In genomic region chr9:89328064-89328463, GRCh38 we compare ENCODE assay signal across 23 cellular contexts. TPM values are rescaled to one million over a fixed set of nuclear protein-coding genes. Genes with fewer than 3 reads are reported as not detected.
DNase-seq lines count a peak whose midpoint lies in the region; ATAC-seq, FAIRE-seq and TF ChIP-seq lines count a peak whose summit lies in the region.
"Had no signal": no experiment of that assay in that cellular context is flagged by ENCODE, and none has a peak within 500 bp of the region (broad histone marks: within the 10 kb centered on the region; RNA-seq: fewer than 3 reads in every experiment).

No MANE protein-coding gene starts in this region.

- no peak overlapping the region for H3K4me2 ChIP-seq in endothelial cell of umbilical vein (ENCODE audit: insufficient read depth, low read length)
- H3K4me2 ChIP-seq: GM23338 had no signal

- H4K20me1 ChIP-seq in endothelial cell of umbilical vein (replicated peaks; ENCODE audit: control insufficient read depth, extremely low read depth, insufficient read depth, low read length): no peaks in the 10 kb centered on the region

- no peak for TF ChIP-seq CTCF in Panc1 (IDR thresholded peaks at IDR 0.05)
- no peak for TF ChIP-seq CTCF in endothelial cell of umbilical vein (IDR thresholded peaks at IDR 0.05; ENCODE audit: extremely low read depth in 1 of 2, insufficient read depth in 1 of 2, low read depth in 1 of 2, low read length in 2 of 2)
- TF ChIP-seq CTCF in lower leg skin (IDR thresholded peaks at IDR 0.05): no peak

- 0 out of 2 replicates have a peak, but pooled peaks have one; percentile 34 for ATAC-seq in Panc1
- ATAC-seq: GM23338, HCT116, Right ventricle myocardium inferior had no signal

- FAIRE-seq in endothelial cell of umbilical vein (lab: Jason Lieb, UNC): no peak
- FAIRE-seq: GM12891, HTR-8/SVneo, RCC 7860 had no signal

- H3K27ac ChIP-seq in Panc1 (ENCODE audit: low read length): no peak overlapping the region
- peak overlapping the region; percentile 21 for H3K27ac ChIP-seq in endothelial cell of umbilical vein (ENCODE audit: insufficient read depth, low read depth, low read length)
- H3K27ac ChIP-seq: SJSA1 had no signal

- POLR2A ChIA-PET in Panc1 (lab: Charles Lee): no interaction called here
- POLR2A ChIA-PET in endothelial cell of umbilical vein (lab: Charles Lee): no interaction called here

- dilution Hi-C loops in endothelial cell of umbilical vein (cut with MboI; ENCODE audit: extremely low pct_ligation_motif_present, low sequenced_read_pairs): no loop called here

- H3K36me3 ChIP-seq in Panc1 (ENCODE audit: control insufficient read depth, insufficient read depth, low read length): peaks cover 3% of the 10 kb centered on the region; the same call in 1 of the 2 replicates
- H3K36me3 ChIP-seq in endothelial cell of umbilical vein (ENCODE audit: control insufficient read depth in 2 of 2, extremely low read depth in 1 of 2, insufficient read depth in 2 of 2, low read length in 2 of 2): peaks cover 7 to 9% of the 10 kb centered on the region in 2 experiments

- H3K9me3 ChIP-seq in Panc1 (ENCODE audit: control insufficient read depth, insufficient read depth, low read depth, low read length) (no peaks in the 10 kb centered on the region), endothelial cell of umbilical vein (replicated peaks; ENCODE audit: control insufficient read depth, insufficient read depth, low read length) (no peaks in the 10 kb centered on the region)
- H3K9me3 ChIP-seq: SJSA1 had no signal

- H3K4me3 ChIP-seq in Panc1 (ENCODE audit: low read depth in 2 of 2, low read length in 2 of 2): no peak overlapping the region
- no peak overlapping the region for H3K4me3 ChIP-seq in endothelial cell of umbilical vein (replicated peaks in 1 of 3; ENCODE audit: insufficient read depth in 1 of 3, low read depth in 1 of 3, low read length in 3 of 3)
- H3K4me3 ChIP-seq in lower leg skin (ENCODE audit: low read depth, poor library complexity, severe bottlenecking): no peak overlapping the region
- H3K4me3 ChIP-seq: GM23338, SJSA1 had no signal

- DNase-seq in A172 (ENCODE audit: low spot score) (peak; percentile 44), HCEC 1CT (peak; percentile 43), Panc1 (ENCODE audit: low read depth, low spot score) (no peak), endothelial cell of umbilical vein (ENCODE audit: low read depth, low spot score) (no peak), NOMO-1 treated with DMSO at 0.1 percent for 48 hours (lab: John Stamatoyannopoulos, UW; ENCODE audit: unreplicated experiment) (no peak), lower leg skin (ENCODE audit: low spot score in 2 of 2) (no peak), NCI-H524 treated with DMSO at 0.1 percent for 48 hours (lab: John Stamatoyannopoulos, UW) (no peak)
- DNase-seq: 8988T; DMS79; NCI-H1092; NCI-H1436; NCI-H187 treated with DMSO at 0.1 percent for 48 hours; NCI-H226; NCI-H510A treated with DMSO at 0.1 percent for 48 hours; NCI-H774; NK-92 treated with Interleukin-12 subunit alpha and Interleukin-12 subunit beta, amount 100 ng/mL, for 24 hours had no signal

- intact Hi-C loops in Panc1 (cut with micrococcal nuclease; ENCODE audit: unreplicated experiment) (no loop called here), endothelial cell of umbilical vein (cut with micrococcal nuclease) (no loop called here), lower leg skin (cut with DNase I; ENCODE audit: low total_unique reads) (loop anchor here (10.0 kb wide), 1 partner anchor 227 kb away; no protein-coding TSS in a partner anchor)

- WGBS in lower leg skin, 2 donors: 90% methylated on average over 8 of the region's 8 CpGs

- in situ Hi-C loops in Panc1 (cut with HindIII; ENCODE audit: low pct_unique_long_range_greater_than_20kb, low sequenced_read_pairs): no loop called here

- H3K79me2 ChIP-seq in endothelial cell of umbilical vein (ENCODE audit: control insufficient read depth, insufficient read depth, low read length): peaks cover 12% of the 10 kb centered on the region

- no peak overlapping the region for H3K9ac ChIP-seq in endothelial cell of umbilical vein (replicated peaks; ENCODE audit: extremely low read depth, insufficient read depth, low read length)

- BruUV-seq in Panc1 (replicated peaks; lab: Mats Ljungman, UMichigan) (no TSS peak), endothelial cell of umbilical vein (replicated peaks; lab: Mats Ljungman, UMichigan) (no TSS peak)

- H3K27me3 ChIP-seq in Panc1 (ENCODE audit: control insufficient read depth, insufficient read depth, low read length): no peaks in the 10 kb centered on the region
- no peaks in the 10 kb centered on the region for H3K27me3 ChIP-seq in endothelial cell of umbilical vein (ENCODE audit: control insufficient read depth in 2 of 2, insufficient read depth in 2 of 2, low read length in 2 of 2)
- H3K27me3 ChIP-seq: SJSA1 had no signal

- H3K4me1 ChIP-seq in Panc1 (ENCODE audit: control insufficient read depth, insufficient read depth, low read length) (no peaks in the 10 kb centered on the region), endothelial cell of umbilical vein (ENCODE audit: control insufficient read depth, extremely low read depth, insufficient read depth, low read length) (no peaks in the 10 kb centered on the region)

- no peak overlapping the region for H2AFZ ChIP-seq in endothelial cell of umbilical vein (ENCODE audit: low read depth, low read length)
- H2AFZ ChIP-seq: GM23338 had no signal

- CTCF ChIA-PET in Panc1 (lab: Charles Lee) (no interaction called here), endothelial cell of umbilical vein (lab: Charles Lee) (interaction anchor here (1.2 to 2.3 kb wide), 4 partner anchors 9 to 275 kb away, joined by 3 to 12 read pairs (median 5); partner anchors contain the start of gene SECISBP2)

- no peaks in the 10 kb centered on the region for H3K9me1 ChIP-seq in endothelial cell of umbilical vein (replicated peaks; ENCODE audit: control insufficient read depth, extremely low read depth, insufficient read depth, low read length)

- TF ChIP-seq POLR2A in endothelial cell of umbilical vein (IDR thresholded peaks at IDR 0.05; ENCODE audit: low read depth, low read length): no peak
- no peak for TF ChIP-seq POLR2A in lower leg skin (IDR thresholded peaks at IDR 0.05)

TF ChIP-seq in endothelial cell of umbilical vein, 7 proteins besides CTCF, POLR2A, EP300 and RAD21:
- TF ChIP-seq JUN (IDR thresholded peaks at IDR 0.05; ENCODE audit: borderline replicate concordance, insufficient read depth, insufficient read length, low read depth): no peak
- no peak for TF ChIP-seq POLR2AphosphoS5 (IDR thresholded peaks at IDR 0.05; ENCODE audit: insufficient read depth, low read depth, low read length)
- TF ChIP-seq FOS (IDR thresholded peaks at IDR 0.05; ENCODE audit: borderline replicate concordance, insufficient read depth, low read length): no peak
- TF ChIP-seq MAX (IDR thresholded peaks at IDR 0.05; ENCODE audit: insufficient read depth, insufficient read length): no peak
- no peak for TF ChIP-seq MYC (IDR thresholded peaks at IDR 0.05; ENCODE audit: low read depth, low read length)
- no peak for TF ChIP-seq GATA2 (IDR thresholded peaks at IDR 0.05; ENCODE audit: insufficient read depth, insufficient read length, low read depth, low read length)
- TF ChIP-seq EZH2 (IDR thresholded peaks at IDR 0.05; ENCODE audit: borderline replicate concordance, low read depth, low read length, severe bottlenecking): no peak

RNA-seq across cellular contexts. Expression of gene SECISBP2, which starts 9.8 kb away (rescaled TPM):
- 33.2 and 33.8 TPM in 2 replicates for total RNA-seq in A172 (2014; rRNA removed; shearing (Covaris generic))
- total RNA-seq in Panc1 (2021; ENCODE audit: unreplicated experiment) (17.7 TPM), endothelial cell of umbilical vein (34.1 and 36.3 TPM in 2 replicates), lower leg skin (10 to 100 TPM; 38.3 to 67.3 (median 41.9) TPM)
- polyA plus RNA-seq in Panc1 (2012; ENCODE audit: insufficient read length): 16.7 TPM
- polyA plus RNA-seq in endothelial cell of umbilical vein: 18.0 and 22.7 TPM in 2 replicates
- 23.6 TPM in 2 replicates for polyA plus RNA-seq in endothelial cell of umbilical vein (2011; cell fraction: cytosol; rRNA removed)
- polyA plus RNA-seq in endothelial cell of umbilical vein (2011; cell fraction: nucleus; rRNA removed): 94.9 and 107 TPM in 2 replicates
- polyA plus RNA-seq in endothelial cell of umbilical vein (2012): 19.6 and 21.6 TPM in 2 replicates
- polyA minus RNA-seq in endothelial cell of umbilical vein: 37.7 and 39.6 TPM in 2 replicates
- 17.7 TPM for polyA minus RNA-seq in endothelial cell of umbilical vein (2011; cell fraction: cytosol; rRNA and poly(A)+ RNA removed)
- polyA minus RNA-seq in endothelial cell of umbilical vein (2011; cell fraction: nucleus; rRNA and poly(A)+ RNA removed): 62.4 and 97.5 TPM in 2 replicates

RNA-seq across cellular contexts. Expression of gene CKS2, which starts 17.1 kb away (rescaled TPM):
- total RNA-seq in A172 (2014; rRNA removed; shearing (Covaris generic)): 446 and 553 TPM in 2 replicates
- total RNA-seq in Panc1 (2021; ENCODE audit: unreplicated experiment) (132 TPM), endothelial cell of umbilical vein (149 and 153 TPM in 2 replicates), lower leg skin (10 to 100 TPM in 3 of 4 donors, 1 to 10 TPM in 1; 9.4 to 25.4 (median 21.1) TPM)
- polyA plus RNA-seq in Panc1 (2012; ENCODE audit: insufficient read length): 74.9 TPM
- 269 and 302 TPM in 2 replicates for polyA plus RNA-seq in endothelial cell of umbilical vein
- 415 TPM in 2 replicates for polyA plus RNA-seq in endothelial cell of umbilical vein (2011; cell fraction: cytosol; rRNA removed)
- polyA plus RNA-seq in endothelial cell of umbilical vein (2011; cell fraction: nucleus; rRNA removed): 154 and 164 TPM in 2 replicates
- polyA plus RNA-seq in endothelial cell of umbilical vein (2012): 219 and 459 TPM in 2 replicates
- 80.2 and 88.4 TPM in 2 replicates for polyA minus RNA-seq in endothelial cell of umbilical vein
- 155 TPM for polyA minus RNA-seq in endothelial cell of umbilical vein (2011; cell fraction: cytosol; rRNA and poly(A)+ RNA removed)
- 19.5 and 25.2 TPM in 2 replicates for polyA minus RNA-seq in endothelial cell of umbilical vein (2011; cell fraction: nucleus; rRNA and poly(A)+ RNA removed)

Comparison
In these comparisons a context has a peak if more than half of its experiments do, and no peak if none do; other contexts are left out.
1. DNase-seq: peak in A172 (single experiment) and HCEC 1CT (single experiment); none in Panc1 (single experiment), endothelial cell of umbilical vein (single experiment), NOMO-1 treated with DMSO at 0.1 percent for 48 hours (single experiment), lower leg skin (0 of 2) and NCI-H524 treated with DMSO at 0.1 percent for 48 hours (single experiment).